ENCODE assay signal across 23 cellular contexts in genomic region chr9:126299706-126300276, GRCh38. TPM values are rescaled to one million over a fixed set of nuclear protein-coding genes. Genes with fewer than 3 reads are reported as not detected.
DNase-seq lines count a peak whose midpoint lies in the region; ATAC-seq and TF ChIP-seq lines count a peak whose summit lies in the region.
"Had no signal": no experiment of that assay in that cellular context is flagged by ENCODE, and none has a peak within 500 bp of the region (broad histone marks: within the 10 kb centered on the region; RNA-seq: fewer than 3 reads in every experiment).

No MANE protein-coding gene starts in this region.

- H3K27ac ChIP-seq in mammary epithelial cell (ENCODE audit: insufficient read depth, low read depth, low read length): no peak overlapping the region
- H3K27ac ChIP-seq: ascending aorta, suprapubic skin had no signal

- POLR2A ChIA-PET in MCF 10A (lab: Yijun Ruan, JAX): no interaction called here
- POLR2A ChIA-PET in naive thymus-derived CD8-positive, alpha-beta T cell (lab: Charles Lee): no interaction called here

- in situ Hi-C loops in mammary epithelial cell (cut with MboI; ENCODE audit: low sequenced_read_pairs in 2 of 2): loop anchor here (5.0 to 10.0 kb wide), 2 partner anchors 95 to 98 kb away; no protein-coding TSS in a partner anchor

- no peak overlapping the region for H3K27ac Mint-ChIP-seq in MCF 10A (ENCODE audit: low read depth, unreplicated experiment)
- H3K27ac Mint-ChIP-seq in naive thymus-derived CD8-positive, alpha-beta T cell: no peak overlapping the region
- H3K27ac Mint-ChIP-seq: activated CD4-positive, alpha-beta memory T cell treated with anti-CD3 and anti-CD28 coated beads for 36 hours; activated T-helper 17 cell treated with anti-CD3 and anti-CD28 coated beads, Interleukin-2, amount 50 U/mL, for 72 hours; CD4-positive, alpha-beta memory T cell; stimulated activated memory B cell treated with anti-CD40 and anti-IgM and Interleukin-4, amounts not matched to agents 10 μg/mL and 1 μg/mL and 100 μg/mL, for 72 hours had no signal

- peaks cover 11% of the 10 kb centered on the region for H3K27me3 Mint-ChIP-seq in MCF 10A (ENCODE audit: insufficient read depth, unreplicated experiment)
- H3K27me3 Mint-ChIP-seq in naive thymus-derived CD8-positive, alpha-beta T cell: peaks cover 2 to 12% (median 11%) of the 10 kb centered on the region in 5 donors

- CTCF ChIA-PET in MCF 10A (lab: Yijun Ruan, JAX): interaction anchor here (0.8 to 1.3 kb wide), 4 partner anchors 47 to 192 kb away, joined by 3 to 4 read pairs (median 4); no protein-coding TSS in a partner anchor
- CTCF ChIA-PET in mammary epithelial cell (lab: Charles Lee; ENCODE audit: low non-redundant PET): no interaction called here

- H3K79me2 ChIP-seq in mammary epithelial cell (ENCODE audit: insufficient read depth, low read length): no peaks in the 10 kb centered on the region

- intact Hi-C loops in MCF 10A (cut with micrococcal nuclease): no loop called here
- intact Hi-C loops in mammary epithelial cell (cut with micrococcal nuclease): no loop called here

- H2AFZ ChIP-seq in mammary epithelial cell (ENCODE audit: low read depth, low read length): no peak overlapping the region

- H3K27me3 ChIP-seq in mammary epithelial cell (ENCODE audit: insufficient read depth, low read length): no peaks in the 10 kb centered on the region
- H3K27me3 ChIP-seq: ascending aorta had no signal

- no peaks in the 10 kb centered on the region for H3K4me1 Mint-ChIP-seq in MCF 10A (ENCODE audit: insufficient read depth, unreplicated experiment)
- H3K4me1 Mint-ChIP-seq in naive thymus-derived CD8-positive, alpha-beta T cell: peaks cover 2 to 6% (median 4%) of the 10 kb centered on the region in 4 donors
- H3K4me1 Mint-ChIP-seq: activated T-helper 17 cell treated with anti-CD3 and anti-CD28 coated beads, Interleukin-2, amount 50 U/mL, for 72 hours had no signal

- no peak overlapping the region for H3K4me3 ChIP-seq in mammary epithelial cell (replicated peaks in 1 of 3; ENCODE audit: insufficient read depth in 1 of 3, low read depth in 2 of 3, low read length in 3 of 3)
- no peak overlapping the region for H3K4me3 ChIP-seq in choroid plexus epithelial cell (ENCODE audit: low read depth, low read length)
- H3K4me3 ChIP-seq: ascending aorta, suprapubic skin had no signal

- no peak overlapping the region for H3K4me3 Mint-ChIP-seq in MCF 10A (ENCODE audit: unreplicated experiment)
- no peak overlapping the region for H3K4me3 Mint-ChIP-seq in naive thymus-derived CD8-positive, alpha-beta T cell
- H3K4me3 Mint-ChIP-seq: activated CD4-positive, alpha-beta memory T cell treated with anti-CD3 and anti-CD28 coated beads for 36 hours; activated T-helper 17 cell treated with anti-CD3 and anti-CD28 coated beads, Interleukin-2, amount 50 U/mL, for 72 hours; CD4-positive, alpha-beta memory T cell; stimulated activated memory B cell treated with anti-CD40 and anti-IgM and Interleukin-4, amounts not matched to agents 10 μg/mL and 1 μg/mL and 100 μg/mL, for 72 hours had no signal

- WGBS in mammary epithelial cell (ENCODE audit: low coverage, missing lambda C conversion rate): 87% methylated on average over 7 of the region's 7 CpGs

- DNase-seq in MCF 10A (ENCODE audit: unreplicated experiment): peak; percentile 52
- no peak for DNase-seq in mammary epithelial cell
- peak; percentile 13 for DNase-seq in choroid plexus epithelial cell (ENCODE audit: low read depth)
- no peak for DNase-seq in left lobe of liver (ENCODE audit: low spot score)
- DNase-seq in naive thymus-derived CD8-positive, alpha-beta T cell: no peak
- no peak for DNase-seq in HCEC 1CT
- DNase-seq: activated CD4-positive, alpha-beta memory T cell treated with anti-CD3 and anti-CD28 coated beads for 36 hours; CD4-positive, alpha-beta memory T cell; left colon; mesenchymal stem cell; NCI-H1436; NCI-H2081 treated with DMSO at 0.1 percent for 48 hours; stimulated activated CD4-positive, alpha-beta T cell treated with anti-CD3 and anti-CD28 coated beads, Interleukin-4, amount 100 ng/mL, for 4 hours; T-helper 1 cell had no signal

- BruUV-seq in MCF 10A (replicated peaks; lab: Mats Ljungman, UMichigan) (no TSS peak), mammary epithelial cell (replicated peaks; lab: Mats Ljungman, UMichigan) (no TSS peak)

- H3K36me3 Mint-ChIP-seq in MCF 10A (ENCODE audit: insufficient read depth, unreplicated experiment): no peaks in the 10 kb centered on the region
- no peaks in the 10 kb centered on the region for H3K36me3 Mint-ChIP-seq in naive thymus-derived CD8-positive, alpha-beta T cell
- H3K36me3 Mint-ChIP-seq: activated CD4-positive, alpha-beta memory T cell treated with anti-CD3 and anti-CD28 coated beads for 36 hours; activated naive CD4-positive, alpha-beta T cell treated with anti-CD3 and anti-CD28 coated beads, Interleukin-2, amount 50 U/mL, for 72 hours; CD4-positive, alpha-beta memory T cell; stimulated activated memory B cell treated with anti-CD40 and anti-IgM and Interleukin-4, amounts not matched to agents 10 μg/mL and 1 μg/mL and 100 μg/mL, for 72 hours had no signal

- no peaks in the 10 kb centered on the region for H3K36me3 ChIP-seq in mammary epithelial cell (ENCODE audit: insufficient read depth, low read length)
- H3K36me3 ChIP-seq: ascending aorta, suprapubic skin had no signal

- H4K20me1 ChIP-seq in mammary epithelial cell (ENCODE audit: insufficient read depth, low read length): no peaks in the 10 kb centered on the region

- no peak overlapping the region for H3K9ac ChIP-seq in mammary epithelial cell (ENCODE audit: insufficient read depth, low read length)

- H3K9me3 Mint-ChIP-seq in MCF 10A (ENCODE audit: unreplicated experiment): no peaks in the 10 kb centered on the region
- H3K9me3 Mint-ChIP-seq in naive thymus-derived CD8-positive, alpha-beta T cell: no peaks in the 10 kb centered on the region
- H3K9me3 Mint-ChIP-seq: activated CD4-positive, alpha-beta memory T cell treated with anti-CD3 and anti-CD28 coated beads for 36 hours; activated naive CD4-positive, alpha-beta T cell treated with anti-CD3 and anti-CD28 coated beads, Interleukin-2, amount 50 U/mL, for 72 hours; activated T-helper 17 cell treated with anti-CD3 and anti-CD28 coated beads, Interleukin-2, amount 50 U/mL, for 72 hours; CD4-positive, alpha-beta memory T cell; stimulated activated memory B cell treated with anti-CD40 and anti-IgM and Interleukin-4, amounts not matched to agents 10 μg/mL and 1 μg/mL and 100 μg/mL, for 72 hours had no signal

- H3K4me2 ChIP-seq in mammary epithelial cell (ENCODE audit: insufficient read depth, low read depth, low read length): no peak overlapping the region

- no peaks in the 10 kb centered on the region for H3K9me3 ChIP-seq in mammary epithelial cell (replicated peaks; ENCODE audit: insufficient read depth, low read length)
- H3K9me3 ChIP-seq: ascending aorta, suprapubic skin had no signal

- dilution Hi-C loops in mammary epithelial cell (cut with HindIII; ENCODE audit: low sequenced_read_pairs): no loop called here

- ATAC-seq in left lobe of liver (peak; percentile 55), HG02885 (IDR thresholded peaks at IDR 0.05; ENCODE audit: poor library complexity, unreplicated experiment) (no peak), HG02870 (IDR thresholded peaks at IDR 0.05; ENCODE audit: unreplicated experiment) (no peak)
- ATAC-seq in naive thymus-derived CD8-positive, alpha-beta T cell: no peak
- ATAC-seq: activated CD4-positive, CD25-positive, alpha-beta regulatory T cell treated with anti-CD3 and anti-CD28 coated beads, Interleukin-2, amount 50 U/mL, for 24 hours; activated naive CD4-positive, alpha-beta T cell treated with anti-CD3 and anti-CD28 coated beads, Interleukin-2, amount 50 U/mL, for 72 hours; activated T-helper 17 cell treated with anti-CD3 and anti-CD28 coated beads, Interleukin-2, amount 50 U/mL, for 72 hours; left colon; sciatic nerve; stimulated activated memory B cell treated with anti-CD40 and anti-IgM and Interleukin-4, amounts not matched to agents 10 μg/mL and 1 μg/mL and 100 μg/mL, for 72 hours had no signal

- peaks cover 5% of the 10 kb centered on the region for H3K4me1 ChIP-seq in mammary epithelial cell (ENCODE audit: insufficient read depth, low read length)
- H3K4me1 ChIP-seq: ascending aorta had no signal

- TF ChIP-seq CTCF in MCF 10A (IDR thresholded peaks at IDR 0.05; ENCODE audit: unreplicated experiment): no peak
- TF ChIP-seq CTCF in mammary epithelial cell (conservative IDR thresholded peaks at IDR 0.05 in 1 of 2, IDR thresholded peaks at IDR 0.05 in 1 of 2; ENCODE audit: extremely low read depth in 1 of 2, insufficient read depth in 1 of 2, low read depth in 1 of 2, low read length in 2 of 2): no peak
- no peak for TF ChIP-seq CTCF in choroid plexus epithelial cell (conservative IDR thresholded peaks at IDR 0.05; ENCODE audit: low read depth, low read length)

RNA-seq across cellular contexts. Expression of gene MVB12B, which starts 26.8 kb away (rescaled TPM):
- total RNA-seq in MCF 10A (2022): 4.1 and 5.5 TPM in 2 replicates
- total RNA-seq in mammary epithelial cell: 1 to 10 TPM; 3.0 to 6.6 TPM
- 2.2 TPM for polyA plus RNA-seq in mammary epithelial cell
- 0.36 TPM for polyA minus RNA-seq in mammary epithelial cell
- 8.8 TPM for total RNA-seq in left lobe of liver
- 10 to 100 TPM; 26.9 to 28.6 TPM for total RNA-seq in naive thymus-derived CD8-positive, alpha-beta T cell
- polyA plus RNA-seq in naive thymus-derived CD8-positive, alpha-beta T cell: 10 to 100 TPM in 1 of 3 donors, 1 to 10 TPM in 2; 7.2 to 12.5 (median 8.0) TPM

Comparison
In these comparisons a context has a peak if more than half of its experiments do, and no peak if none do; other contexts are left out.
1. DNase-seq: peak in MCF 10A (single experiment) and choroid plexus epithelial cell (single experiment); none in mammary epithelial cell (single experiment), left lobe of liver (single experiment), naive thymus-derived CD8-positive, alpha-beta T cell (0 of 10) and HCEC 1CT (single experiment).